ENCODE assay signal across 24 cellular contexts in the genomic region with DNA sequence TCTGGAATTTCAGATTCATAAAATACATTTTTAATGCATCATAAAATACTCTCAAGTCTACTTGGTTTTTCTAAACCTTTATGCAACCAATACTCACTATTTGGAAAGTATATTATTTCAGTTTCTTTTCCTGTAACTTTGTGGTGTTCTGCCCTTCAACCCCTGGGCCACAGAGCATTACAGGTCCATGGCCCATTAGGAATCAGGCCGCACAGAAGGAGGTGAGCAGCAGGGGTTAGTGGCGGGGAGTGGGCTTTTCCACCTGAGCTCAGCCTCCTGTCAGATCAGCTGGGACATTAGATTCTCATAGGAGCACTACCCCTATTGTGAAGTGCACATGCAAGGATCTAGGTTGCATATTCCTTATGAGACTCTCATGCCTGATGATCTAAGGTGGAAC.
DNase-seq lines count a peak whose midpoint lies in the region; ATAC-seq and FAIRE-seq lines count a peak whose summit lies in the region.
"Had no signal": no experiment of that assay in that cellular context is flagged by ENCODE, and none has a peak within 500 bp of the region (broad histone marks: within the 10 kb centered on the region; RNA-seq: fewer than 3 reads in every experiment).

No MANE protein-coding gene starts in this region.

- FAIRE-seq in G401.6 (lab: Jason Lieb, UNC) = peak; percentile 70
- FAIRE-seq: GM12892, H1 had no signal

- no peaks in the 10 kb centered on the region for H3K9me3 Mint-ChIP-seq in activated T-cell treated with anti-CD3 and anti-CD28 coated beads, Interleukin-2, amount 50 U/mL, for 24 hours
- no peaks in the 10 kb centered on the region for H3K9me3 Mint-ChIP-seq in stimulated activated memory B cell treated with anti-CD40 and anti-IgM and Interleukin-4, amounts not matched to agents 10 μg/mL and 1 μg/mL and 100 μg/mL, for 72 hours
- H3K9me3 Mint-ChIP-seq: CD8-positive, alpha-beta T cell had no signal

- H3K36me3 Mint-ChIP-seq in activated T-cell treated with anti-CD3 and anti-CD28 coated beads, Interleukin-2, amount 50 U/mL, for 24 hours (ENCODE audit: low read depth) = no peaks in the 10 kb centered on the region
- peaks cover 5% of the 10 kb centered on the region for H3K36me3 Mint-ChIP-seq in stimulated activated memory B cell treated with anti-CD40 and anti-IgM and Interleukin-4, amounts not matched to agents 10 μg/mL and 1 μg/mL and 100 μg/mL, for 72 hours

- ATAC-seq in stimulated activated memory B cell treated with anti-CD40 and anti-IgM and Interleukin-4, amounts not matched to agents 10 μg/mL and 1 μg/mL and 100 μg/mL, for 72 hours = no peak
- no peak for ATAC-seq in GM21717 (IDR thresholded peaks at IDR 0.05; ENCODE audit: unreplicated experiment)
- ATAC-seq: CD8-positive, alpha-beta T cell; HCT116 had no signal

- peak overlapping the region; percentile 43 for H3K9ac ChIP-seq in adipocyte (ENCODE audit: low read length)
- H3K9ac ChIP-seq: BLaER1 treated with 17β-estradiol and CSF1 and Interleukin-3, amounts not matched to agents 10 nM and 100 nM; KMS-11 had no signal

- H3K27me3 ChIP-seq in adipocyte (replicated peaks; ENCODE audit: control insufficient read depth, insufficient read depth, low read length) = no peaks in the 10 kb centered on the region
- H3K27me3 ChIP-seq: BLaER1 treated with 17β-estradiol and CSF1 and Interleukin-3, amounts not matched to agents 10 nM and 100 nM had no signal

- DNase-seq in activated T-cell treated with anti-CD3 and anti-CD28 coated beads, Interleukin-2, amount 50 U/mL, for 24 hours = no peak
- DNase-seq in activated T-cell treated with anti-CD3 and anti-CD28 coated beads for 4 hours (no peak), adipocyte (ENCODE audit: low read depth) (no peak), NCI-H1930 (lab: John Stamatoyannopoulos, UW) (no peak)
- DNase-seq: 8988T; CD8-positive, alpha-beta T cell; DND-41; IMR-90; NCI-H1105; NCI-H146; NCI-H2081; NCI-H2171; NCI-H345; NCI-H524; NCI-H774; NK-92 treated with Interleukin-12 subunit alpha and Interleukin-12 subunit beta, amount 100 ng/mL, for 24 hours had no signal

- H3K27ac Mint-ChIP-seq in activated T-cell treated with anti-CD3 and anti-CD28 coated beads, Interleukin-2, amount 50 U/mL, for 24 hours = peak overlapping the region; percentile 58
- peak overlapping the region; percentile 37 for H3K27ac Mint-ChIP-seq in stimulated activated memory B cell treated with anti-CD40 and anti-IgM and Interleukin-4, amounts not matched to agents 10 μg/mL and 1 μg/mL and 100 μg/mL, for 72 hours
- H3K27ac Mint-ChIP-seq: CD8-positive, alpha-beta T cell had no signal

- H3K4me3 ChIP-seq in adipocyte (ENCODE audit: low read length) = no peak overlapping the region
- H3K4me3 ChIP-seq: BLaER1 treated with 17β-estradiol and CSF1 and Interleukin-3, amounts not matched to agents 10 nM and 100 nM had no signal

- H3K4me1 Mint-ChIP-seq in activated T-cell treated with anti-CD3 and anti-CD28 coated beads, Interleukin-2, amount 50 U/mL, for 24 hours (ENCODE audit: low read depth) = peaks cover 78% of the 10 kb centered on the region
- peaks cover 82% of the 10 kb centered on the region for H3K4me1 Mint-ChIP-seq in stimulated activated memory B cell treated with anti-CD40 and anti-IgM and Interleukin-4, amounts not matched to agents 10 μg/mL and 1 μg/mL and 100 μg/mL, for 72 hours

- H3K27me3 Mint-ChIP-seq in activated T-cell treated with anti-CD3 and anti-CD28 coated beads, Interleukin-2, amount 50 U/mL, for 24 hours = no peaks in the 10 kb centered on the region
- no peaks in the 10 kb centered on the region for H3K27me3 Mint-ChIP-seq in stimulated activated memory B cell treated with anti-CD40 and anti-IgM and Interleukin-4, amounts not matched to agents 10 μg/mL and 1 μg/mL and 100 μg/mL, for 72 hours

- H3K4me1 ChIP-seq in adipocyte (ENCODE audit: control insufficient read depth, insufficient read depth, low read length) = peaks cover 18% of the 10 kb centered on the region

- H3K4me3 Mint-ChIP-seq in activated T-cell treated with anti-CD3 and anti-CD28 coated beads, Interleukin-2, amount 50 U/mL, for 24 hours = no peak overlapping the region
- no peak overlapping the region for H3K4me3 Mint-ChIP-seq in stimulated activated memory B cell treated with anti-CD40 and anti-IgM and Interleukin-4, amounts not matched to agents 10 μg/mL and 1 μg/mL and 100 μg/mL, for 72 hours
- H3K4me3 Mint-ChIP-seq: CD8-positive, alpha-beta T cell had no signal

- H3K9me3 ChIP-seq in adipocyte (ENCODE audit: control insufficient read depth, low read length) = no peaks in the 10 kb centered on the region
- H3K9me3 ChIP-seq: BLaER1 treated with 17β-estradiol and CSF1 and Interleukin-3, amounts not matched to agents 10 nM and 100 nM had no signal

- no peaks in the 10 kb centered on the region for H3K36me3 ChIP-seq in adipocyte (ENCODE audit: control insufficient read depth, insufficient read depth, low read length, severe bottlenecking)
